ENCODE assay signal across 8 cellular contexts in genomic region chr3:14439501-14440167, GRCh38. TPM values are rescaled to one million over a fixed set of nuclear protein-coding genes. Genes with fewer than 3 reads are reported as not detected.
DNase-seq lines count a peak whose midpoint lies in the region; ATAC-seq and TF ChIP-seq lines count a peak whose summit lies in the region.

No MANE protein-coding gene starts in this region.

- TF ChIP-seq CTCF in HCT116 (IDR thresholded peaks at IDR 0.05 in 2 of 3, conservative IDR thresholded peaks at IDR 0.05 in 1 of 3; ENCODE audit: borderline replicate concordance in 1 of 3, insufficient read depth in 1 of 3, low read depth in 2 of 3, low read length in 2 of 3) (no peak), colonic mucosa (IDR thresholded peaks at IDR 0.05) (no peak), osteocyte (IDR thresholded peaks at IDR 0.05) (no peak), GM10266 (IDR thresholded peaks at IDR 0.05; ENCODE audit: control insufficient read depth, insufficient read depth, low read depth, missing control alignments) (no peak)

- no peaks in the 10 kb centered on the region for H3K36me3 ChIP-seq in HCT116 (ENCODE audit: control insufficient read depth in 1 of 2, insufficient read depth in 2 of 2, low read length in 2 of 2)
- no peaks in the 10 kb centered on the region for H3K36me3 ChIP-seq in colonic mucosa

- H2AFZ ChIP-seq in HCT116 (ENCODE audit: low read depth, low read length, poor library complexity, severe bottlenecking) = no peak overlapping the region

- H3K9ac ChIP-seq in HCT116 (ENCODE audit: low read length) = no peak overlapping the region
- no peak overlapping the region for H3K9ac ChIP-seq in colonic mucosa (ENCODE audit: low read depth in 2 of 2, low read length in 2 of 2)

- no peak for TF ChIP-seq POLR2A in HCT116 (IDR thresholded peaks at IDR 0.05; ENCODE audit: borderline replicate concordance, extremely low read depth, insufficient read depth, insufficient read length)

- peaks cover 28% of the 10 kb centered on the region for H3K4me1 Mint-ChIP-seq in osteocyte (ENCODE audit: unreplicated experiment)

- no peak for DNase-seq in HCT116 (ENCODE audit: low read depth, low spot score)
- peak; percentile 74 for DNase-seq in NCI-H510A (lab: John Stamatoyannopoulos, UW)
- DNase-seq in colonic mucosa = peak; percentile 83
- DNase-seq in osteocyte (ENCODE audit: extremely low spot score, unreplicated experiment) = peak; percentile 92
- DNase-seq in activated effector memory CD4-positive, alpha-beta T cell treated with anti-CD3 and anti-CD28 coated beads, Interleukin-2, amount 50 U/mL, for 16 hours = no peak
- DNase-seq in activated T-cell treated with anti-CD3 and anti-CD28 coated beads, Interleukin-2, amount 50 U/mL, for 48 hours = no peak
- DNase-seq in GM10266 (ENCODE audit: extremely low spot score) = no peak

- RAD21 ChIA-PET in HCT116 (lab: Charles Lee; ENCODE audit: low non-redundant PET in 1 of 2, low total read pairs in 2 of 2, uncharacterized antibody in 2 of 2, unreplicated experiment in 2 of 2) = no interaction called here

- intact Hi-C loops in HCT116 (cut with micrococcal nuclease) = no loop called here
- intact Hi-C loops in colonic mucosa (cut with DNase I) = no loop called here

- H3K9me2 ChIP-seq in HCT116 (ENCODE audit: insufficient read depth) = no peaks in the 10 kb centered on the region

- no peaks in the 10 kb centered on the region for H3K9me3 Mint-ChIP-seq in osteocyte (ENCODE audit: unreplicated experiment)

- CTCF ChIA-PET in HCT116 (lab: Charles Lee) = no interaction called here

- no peak overlapping the region for H3K4me3 Mint-ChIP-seq in osteocyte (ENCODE audit: unreplicated experiment)

- H3K27me3 Mint-ChIP-seq in osteocyte (ENCODE audit: unreplicated experiment) = no peaks in the 10 kb centered on the region

- H3K4me3 ChIP-seq in HCT116 (replicated peaks in 1 of 2; ENCODE audit: low read depth in 1 of 2, low read length in 2 of 2) = no peak overlapping the region
- no peak overlapping the region for H3K4me3 ChIP-seq in colonic mucosa

- H3K27ac ChIP-seq in HCT116 (ENCODE audit: low read depth, low read length) (no peak overlapping the region), colonic mucosa (no peak overlapping the region)

- H4K20me1 ChIP-seq in HCT116 (ENCODE audit: insufficient read depth) = peaks cover 5% of the 10 kb centered on the region; the same call in 1 of the 2 replicates

- H3K79me2 ChIP-seq in HCT116 (ENCODE audit: insufficient read depth, low read length) = peaks cover 67% of the 10 kb centered on the region

- POLR2A ChIA-PET in HCT116 (lab: Charles Lee) = no interaction called here

- BruUV-seq in HCT116 (replicated peaks; lab: Mats Ljungman, UMichigan) = no TSS peak

- no peaks in the 10 kb centered on the region for H3K27me3 ChIP-seq in HCT116 (ENCODE audit: insufficient read depth, low read length)
- no peaks in the 10 kb centered on the region for H3K27me3 ChIP-seq in colonic mucosa

- H3K27ac Mint-ChIP-seq in osteocyte (ENCODE audit: unreplicated experiment) = peak overlapping the region; percentile 45

- no peaks in the 10 kb centered on the region for H3K9me3 ChIP-seq in HCT116 (ENCODE audit: control insufficient read depth in 1 of 2, insufficient read depth in 1 of 2, low read depth in 1 of 2, low read length in 2 of 2)
- H3K9me3 ChIP-seq in colonic mucosa = no peaks in the 10 kb centered on the region

- H3K4me1 ChIP-seq in HCT116 (ENCODE audit: control insufficient read depth in 1 of 2, insufficient read depth in 2 of 2, low read length in 2 of 2) (peaks cover 36 to 48% of the 10 kb centered on the region in 2 experiments), colonic mucosa (peaks cover 12% of the 10 kb centered on the region)

- H3K4me2 ChIP-seq in HCT116 (ENCODE audit: low read length) = peak overlapping the region; percentile 41

- peaks cover 7% of the 10 kb centered on the region for H3K36me3 Mint-ChIP-seq in osteocyte (ENCODE audit: unreplicated experiment)

- ATAC-seq in HCT116 (peak; percentile 45), GM21737 (IDR thresholded peaks at IDR 0.05; ENCODE audit: unreplicated experiment) (no peak)

- TF ChIP-seq RAD21 in HCT116 (IDR thresholded peaks at IDR 0.05; ENCODE audit: low read depth) = no peak

TF ChIP-seq in HCT116, 20 proteins besides CTCF, POLR2A, EP300 and RAD21:
- TF ChIP-seq FOSL1 (IDR thresholded peaks at IDR 0.05; ENCODE audit: low read depth) (no peak), CEBPB (IDR thresholded peaks at IDR 0.05; ENCODE audit: low read depth) (no peak), ATF3 (IDR thresholded peaks at IDR 0.05) (no peak), POLR2AphosphoS5 (IDR thresholded peaks at IDR 0.05; ENCODE audit: low read depth, low read length) (no peak), ELF1 (IDR thresholded peaks at IDR 0.05; ENCODE audit: borderline replicate concordance, low read depth) (no peak), REST (IDR thresholded peaks at IDR 0.05; ENCODE audit: low read depth) (no peak), EGR1 (IDR thresholded peaks at IDR 0.05; ENCODE audit: low read depth) (no peak), SP1 (IDR thresholded peaks at IDR 0.05; ENCODE audit: low read depth) (no peak), ZBTB33 (IDR thresholded peaks at IDR 0.05; ENCODE audit: extremely low read depth, insufficient replicate concordance, low read length) (no peak), ZNF274 (IDR thresholded peaks at IDR 0.05; ENCODE audit: low read depth, low read length) (no peak), ZFX (IDR thresholded peaks at IDR 0.05) (no peak), EZH2 (IDR thresholded peaks at IDR 0.05) (no peak), SIN3A (IDR thresholded peaks at IDR 0.05; ENCODE audit: low read depth) (no peak), MAX (IDR thresholded peaks at IDR 0.05) (no peak), SRF (IDR thresholded peaks at IDR 0.05; ENCODE audit: low read depth) (no peak), CBX3 (IDR thresholded peaks at IDR 0.05; ENCODE audit: low read depth) (no peak)
TF ChIP-seq in HCT116: peak in this region for 0.

RNA-seq across cellular contexts. Expression of gene SLC6A6, which starts 37.2 kb away (rescaled TPM):
- total RNA-seq in HCT116 (2021; ENCODE audit: unreplicated experiment) (36.3 TPM), colonic mucosa (10 to 100 TPM in 1 of 2 donors, 1 to 10 TPM in 1; 7.2 to 13.0 TPM), osteocyte (37.2 and 41.9 TPM in 2 replicates)
- 23.0 and 33.5 TPM in 2 replicates for polyA plus RNA-seq in HCT116 (2012)

Comparison
In these comparisons a context has a peak if more than half of its experiments do, and no peak if none do; other contexts are left out.
1. DNase-seq: peak in NCI-H510A (single experiment), colonic mucosa (single experiment) and osteocyte (single experiment); none in HCT116 (single experiment), activated effector memory CD4-positive, alpha-beta T cell treated with anti-CD3 and anti-CD28 coated beads, Interleukin-2, amount 50 U/mL, for 16 hours (single experiment), activated T-cell treated with anti-CD3 and anti-CD28 coated beads, Interleukin-2, amount 50 U/mL, for 48 hours (0 of 2) and GM10266 (single experiment).